ENCODE assay signal across 13 cellular contexts in genomic region chr3:143329567-143330164, GRCh38.
DNase-seq lines count a peak whose midpoint lies in the region; ATAC-seq and TF ChIP-seq lines count a peak whose summit lies in the region.
"Had no signal": no experiment of that assay in that cellular context is flagged by ENCODE, and none has a peak within 500 bp of the region (broad histone marks: within the 10 kb centered on the region; RNA-seq: fewer than 3 reads in every experiment).

No MANE protein-coding gene starts in this region.

- peak overlapping the region; percentile 25 for H3K4me2 ChIP-seq in mammary epithelial cell (ENCODE audit: insufficient read depth, low read depth, low read length)

- no peaks in the 10 kb centered on the region for H4K20me1 ChIP-seq in mammary epithelial cell (ENCODE audit: insufficient read depth, low read length)

- no peaks in the 10 kb centered on the region for H3K79me2 ChIP-seq in mammary epithelial cell (ENCODE audit: insufficient read depth, low read length)

- ATAC-seq in left ventricle myocardium superior (peak; percentile 45), HG02870 (IDR thresholded peaks at IDR 0.05; ENCODE audit: unreplicated experiment) (no peak)
- ATAC-seq: effector memory CD8-positive, alpha-beta T cell had no signal

- in situ Hi-C loops in mammary epithelial cell (cut with MboI; ENCODE audit: low sequenced_read_pairs in 2 of 2), result no loop called here

- H3K9ac ChIP-seq in mammary epithelial cell (ENCODE audit: insufficient read depth, low read length), result no peak overlapping the region

- H3K9me3 ChIP-seq in left ventricle myocardium inferior (replicated peaks) (no peaks in the 10 kb centered on the region), mammary epithelial cell (replicated peaks; ENCODE audit: insufficient read depth, low read length) (no peaks in the 10 kb centered on the region)

- H3K36me3 ChIP-seq in left ventricle myocardium inferior (no peaks in the 10 kb centered on the region), mammary epithelial cell (ENCODE audit: insufficient read depth, low read length) (no peaks in the 10 kb centered on the region)

- no TSS peak for BruUV-seq in mammary epithelial cell (replicated peaks; lab: Mats Ljungman, UMichigan)

- H3K4me3 ChIP-seq in left ventricle myocardium inferior, result no peak overlapping the region
- H3K4me3 ChIP-seq in mammary epithelial cell (replicated peaks in 1 of 3; ENCODE audit: insufficient read depth in 1 of 3, low read depth in 2 of 3, low read length in 3 of 3), result no peak overlapping the region

- no peak for TF ChIP-seq CTCF in left ventricle myocardium inferior (IDR thresholded peaks at IDR 0.05; ENCODE audit: borderline replicate concordance)
- TF ChIP-seq CTCF in mammary epithelial cell (conservative IDR thresholded peaks at IDR 0.05 in 1 of 2, IDR thresholded peaks at IDR 0.05 in 1 of 2; ENCODE audit: extremely low read depth in 1 of 2, insufficient read depth in 1 of 2, low read depth in 1 of 2, low read length in 2 of 2), result no peak

- dilution Hi-C loops in mammary epithelial cell (cut with HindIII; ENCODE audit: low sequenced_read_pairs), result no loop called here

- no peaks in the 10 kb centered on the region for H3K27me3 ChIP-seq in left ventricle myocardium inferior (ENCODE audit: low read depth)
- H3K27me3 ChIP-seq in mammary epithelial cell (ENCODE audit: insufficient read depth, low read length), result peaks cover 5% of the 10 kb centered on the region

- H3K27ac ChIP-seq in left ventricle myocardium inferior (replicated peaks) (no peak overlapping the region), mammary epithelial cell (ENCODE audit: insufficient read depth, low read depth, low read length) (no peak overlapping the region)

- CTCF ChIA-PET in mammary epithelial cell (lab: Charles Lee; ENCODE audit: low non-redundant PET), result no interaction called here

- DNase-seq in left ventricle myocardium superior (peak; percentile 28), left ventricle myocardium inferior (no peak), mammary epithelial cell (no peak), medulla oblongata (ENCODE audit: extremely low spot score) (peak; percentile 35), DMS79 treated with DMSO at 0.1 percent for 48 hours (lab: John Stamatoyannopoulos, UW) (no peak), DMS114 treated with DMSO at 0.1 percent for 48 hours (lab: John Stamatoyannopoulos, UW; ENCODE audit: unreplicated experiment) (no peak), mucosa of gallbladder (ENCODE audit: low spot score) (no peak)
- DNase-seq: activated gamma-delta T cell treated with Interleukin-2 at 50 U/mL for 16 hours; effector memory CD8-positive, alpha-beta T cell; immature natural killer cell; NCI-H1092 treated with DMSO at 0.1 percent for 48 hours; stimulated activated CD8-positive, alpha-beta memory T cell treated with anti-CD3 and anti-CD28 coated beads, Interleukin-4, amount 100 ng/mL, for 48 hours had no signal

- intact Hi-C loops in left ventricle myocardium superior (cut with micrococcal nuclease), result no loop called here
- intact Hi-C loops in left ventricle myocardium inferior (cut with micrococcal nuclease), result no loop called here
- intact Hi-C loops in mammary epithelial cell (cut with micrococcal nuclease), result loop anchor here (2.0 to 5.0 kb wide), 3 partner anchors 192 to 315 kb away; partner anchors contain the start of gene CHST2

- H3K4me1 ChIP-seq in left ventricle myocardium inferior (peaks cover 29% of the 10 kb centered on the region), mammary epithelial cell (ENCODE audit: insufficient read depth, low read length) (no peaks in the 10 kb centered on the region)

- H2AFZ ChIP-seq in mammary epithelial cell (ENCODE audit: low read depth, low read length), result no peak overlapping the region

- WGBS in mammary epithelial cell (ENCODE audit: low coverage, missing lambda C conversion rate), result 13% methylated on average over 11 of the region's 19 CpGs

Comparison
In these comparisons a context has a peak if more than half of its experiments do, and no peak if none do; other contexts are left out.
1. DNase-seq: peak in left ventricle myocardium superior (single experiment) and medulla oblongata (single experiment); none in left ventricle myocardium inferior (single experiment), mammary epithelial cell (single experiment), DMS79 treated with DMSO at 0.1 percent for 48 hours (single experiment), DMS114 treated with DMSO at 0.1 percent for 48 hours (single experiment) and mucosa of gallbladder (single experiment).